8 cellular contexts compared by ENCODE assay signal in the genomic region with DNA sequence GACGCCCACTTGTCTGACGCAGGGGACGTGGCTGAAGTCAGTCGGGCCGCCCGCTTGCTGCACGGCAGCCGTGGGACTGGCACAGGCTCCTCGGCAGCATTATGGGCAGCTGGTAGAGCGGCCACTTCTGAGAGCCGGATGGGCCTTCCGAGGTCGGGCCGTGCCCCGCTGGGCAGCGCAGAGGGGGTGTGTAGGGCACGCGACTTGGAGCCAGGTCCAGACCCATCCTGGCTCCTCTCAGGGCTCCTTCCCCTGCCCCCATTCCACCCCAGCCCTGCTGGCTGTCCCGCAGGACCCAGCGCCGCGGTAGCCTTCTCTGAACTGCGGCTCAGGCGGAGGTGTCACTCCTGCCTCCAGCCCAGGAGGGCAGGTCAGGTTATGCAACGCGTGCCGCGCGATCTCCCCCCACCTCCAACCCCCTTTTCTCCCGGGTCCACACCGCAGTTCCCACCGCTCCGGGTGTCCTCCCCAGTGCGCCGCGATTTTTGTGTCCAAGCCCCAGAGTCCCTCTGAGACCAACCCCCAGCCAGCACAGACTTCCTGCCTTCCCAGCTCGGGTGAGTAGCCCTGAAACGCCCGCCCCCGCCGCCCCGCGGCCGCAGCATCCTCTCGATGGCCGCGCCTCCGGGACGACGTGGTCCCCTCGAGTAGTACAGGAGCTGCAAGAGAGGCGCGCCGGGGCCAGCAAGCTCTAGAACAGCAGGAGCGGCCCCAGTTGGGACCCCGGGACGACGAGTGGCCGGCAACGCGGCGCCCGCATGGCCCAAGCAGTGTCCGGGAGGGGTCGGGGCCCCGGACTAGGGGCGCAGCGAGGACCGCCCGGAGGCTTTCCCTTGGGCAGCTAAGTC. TPM values are rescaled to one million over a fixed set of nuclear protein-coding genes. Genes with fewer than 3 reads are reported as not detected.
A peak's percentile ranks its signal among the peaks of the same experiment; 100 is the strongest.
DNase-seq lines count a peak whose midpoint lies in the region; ATAC-seq and TF ChIP-seq lines count a peak whose summit lies in the region.

No MANE protein-coding gene starts in this region.

- H3K4me1 ChIP-seq in endodermal cell (ENCODE audit: control insufficient read depth, insufficient read depth, low read length): no peaks in the 10 kb centered on the region

- H3K9ac ChIP-seq in endodermal cell (ENCODE audit: extremely low read depth, low read length, poor library complexity, severe bottlenecking): peak overlapping the region; percentile 15

- intact Hi-C loops in activated CD4-positive, alpha-beta memory T cell treated with anti-CD3 and anti-CD28 coated beads for 36 hours (cut with micrococcal nuclease): loop anchor here (1.0 to 2.0 kb wide), 2 partner anchors 42 to 101 kb away; partner anchors contain the start of genes CAPRIN2 and IPO8

- DNase-seq in GM10266 (ENCODE audit: extremely low spot score) (peak; percentile 62), GOT3 (lab: John Stamatoyannopoulos, UW) (peak; percentile 56), M059J (ENCODE audit: low read depth) (peak; percentile 89), endodermal cell (peak; percentile 96), mesothelial cell of epicardium (ENCODE audit: low spot score in 2 of 2, unreplicated experiment in 2 of 2) (peak in 1 of 2 experiments; percentile 69), NCI-H446 treated with DMSO at 0.1 percent for 48 hours (lab: John Stamatoyannopoulos, UW) (no peak)
- peak; percentile 86 for DNase-seq in activated CD4-positive, alpha-beta memory T cell treated with anti-CD3 and anti-CD28 coated beads for 36 hours

- peaks cover 16% of the 10 kb centered on the region for H3K4me1 Mint-ChIP-seq in activated CD4-positive, alpha-beta memory T cell treated with anti-CD3 and anti-CD28 coated beads for 36 hours (ENCODE audit: low read depth)
- H3K4me1 Mint-ChIP-seq in endodermal cell (peaks cover 38% of the 10 kb centered on the region), mesothelial cell of epicardium (peaks cover 12% of the 10 kb centered on the region)
- H3K4me1 Mint-ChIP-seq in stimulated activated memory B cell treated with anti-CD40 and anti-IgM and Interleukin-4, amounts not matched to agents 10 μg/mL and 1 μg/mL and 100 μg/mL, for 72 hours: peaks cover 30% of the 10 kb centered on the region

- H3K9me3 ChIP-seq in endodermal cell (ENCODE audit: control insufficient read depth, low read length): peaks cover 9% of the 10 kb centered on the region

- no peaks in the 10 kb centered on the region for H3K27me3 ChIP-seq in endodermal cell (ENCODE audit: control insufficient read depth, insufficient read depth, low read length, poor library complexity, severe bottlenecking)

- peaks cover 4% of the 10 kb centered on the region for H3K36me3 ChIP-seq in endodermal cell (ENCODE audit: control insufficient read depth, insufficient read depth, low read length)

- peak; percentile 83 for ATAC-seq in stimulated activated memory B cell treated with anti-CD40 and anti-IgM and Interleukin-4, amounts not matched to agents 10 μg/mL and 1 μg/mL and 100 μg/mL, for 72 hours

- no peak overlapping the region for H3K27ac ChIP-seq in endodermal cell (ENCODE audit: low read depth, low read length)

- H3K36me3 Mint-ChIP-seq in activated CD4-positive, alpha-beta memory T cell treated with anti-CD3 and anti-CD28 coated beads for 36 hours: no peaks in the 10 kb centered on the region
- H3K36me3 Mint-ChIP-seq in endodermal cell (ENCODE audit: low read depth) (peaks cover 16% of the 10 kb centered on the region), mesothelial cell of epicardium (no peaks in the 10 kb centered on the region)
- no peaks in the 10 kb centered on the region for H3K36me3 Mint-ChIP-seq in stimulated activated memory B cell treated with anti-CD40 and anti-IgM and Interleukin-4, amounts not matched to agents 10 μg/mL and 1 μg/mL and 100 μg/mL, for 72 hours

- no peak overlapping the region for H3K27ac Mint-ChIP-seq in activated CD4-positive, alpha-beta memory T cell treated with anti-CD3 and anti-CD28 coated beads for 36 hours
- H3K27ac Mint-ChIP-seq in endodermal cell: peak overlapping the region; percentile 90
- H3K27ac Mint-ChIP-seq in mesothelial cell of epicardium: no peak overlapping the region
- no peak overlapping the region for H3K27ac Mint-ChIP-seq in stimulated activated memory B cell treated with anti-CD40 and anti-IgM and Interleukin-4, amounts not matched to agents 10 μg/mL and 1 μg/mL and 100 μg/mL, for 72 hours

- WGBS in endodermal cell (ENCODE audit: insufficient coverage in 1 of 2, insufficient read length in 1 of 2), 2 experiments: 1 to 3% methylated on average over 14 to 70 of the region's 70 CpGs

- no peaks in the 10 kb centered on the region for H3K9me3 Mint-ChIP-seq in activated CD4-positive, alpha-beta memory T cell treated with anti-CD3 and anti-CD28 coated beads for 36 hours
- H3K9me3 Mint-ChIP-seq in endodermal cell (peaks cover 11% of the 10 kb centered on the region), mesothelial cell of epicardium (no peaks in the 10 kb centered on the region)
- H3K9me3 Mint-ChIP-seq in stimulated activated memory B cell treated with anti-CD40 and anti-IgM and Interleukin-4, amounts not matched to agents 10 μg/mL and 1 μg/mL and 100 μg/mL, for 72 hours: no peaks in the 10 kb centered on the region

- TF ChIP-seq CTCF in GM10266 (IDR thresholded peaks at IDR 0.05; ENCODE audit: control insufficient read depth, insufficient read depth, low read depth, missing control alignments) (no peak), endodermal cell (conservative IDR thresholded peaks at IDR 0.05) (peak; percentile 56), mesothelial cell of epicardium (IDR thresholded peaks at IDR 0.05; ENCODE audit: unreplicated experiment) (no peak)

- peak overlapping the region; percentile 77 for H3K4me3 ChIP-seq in endodermal cell (ENCODE audit: low read length)

- CTCF ChIA-PET in activated CD4-positive, alpha-beta memory T cell treated with anti-CD3 and anti-CD28 coated beads for 36 hours (lab: Charles Lee): interaction anchor here (0.7 to 1.6 kb wide), 7 partner anchors 11 to 52 kb away, joined by 3 to 5 read pairs (median 3); no protein-coding TSS in a partner anchor

- POLR2A ChIA-PET in activated CD4-positive, alpha-beta memory T cell treated with anti-CD3 and anti-CD28 coated beads for 36 hours (lab: Charles Lee): interaction anchor here (0.7 to 1.4 kb wide), 2 partner anchors 41 to 106 kb away, joined by 3 to 4 read pairs; partner anchors contain the start of gene CAPRIN2

- H3K4me3 Mint-ChIP-seq in activated CD4-positive, alpha-beta memory T cell treated with anti-CD3 and anti-CD28 coated beads for 36 hours: peak overlapping the region; percentile 74
- H3K4me3 Mint-ChIP-seq in endodermal cell (peak overlapping the region; percentile 73), mesothelial cell of epicardium (peak overlapping the region; percentile 76)
- peak overlapping the region; percentile 74 for H3K4me3 Mint-ChIP-seq in stimulated activated memory B cell treated with anti-CD40 and anti-IgM and Interleukin-4, amounts not matched to agents 10 μg/mL and 1 μg/mL and 100 μg/mL, for 72 hours

- peaks cover 38% of the 10 kb centered on the region for H3K27me3 Mint-ChIP-seq in activated CD4-positive, alpha-beta memory T cell treated with anti-CD3 and anti-CD28 coated beads for 36 hours
- peaks cover 6% of the 10 kb centered on the region for H3K27me3 Mint-ChIP-seq in endodermal cell (ENCODE audit: insufficient read depth)
- H3K27me3 Mint-ChIP-seq in mesothelial cell of epicardium (ENCODE audit: low read depth): peaks cover 30% of the 10 kb centered on the region
- H3K27me3 Mint-ChIP-seq in stimulated activated memory B cell treated with anti-CD40 and anti-IgM and Interleukin-4, amounts not matched to agents 10 μg/mL and 1 μg/mL and 100 μg/mL, for 72 hours: peaks cover 60% of the 10 kb centered on the region

RNA-seq across cellular contexts. Expression of gene CAPRIN2, which starts 41.1 kb away (rescaled TPM):
- 11.5 and 22.2 TPM in 2 replicates for total RNA-seq in M059J (2014; rRNA removed; shearing (Covaris generic))
- total RNA-seq in activated CD4-positive, alpha-beta memory T cell treated with anti-CD3 and anti-CD28 coated beads for 36 hours: 10 to 100 TPM in 1 of 2 experiments, 1 to 10 TPM in 1; 10.0 to 11.5 TPM
- total RNA-seq in endodermal cell (100 to 1,000 TPM in 1 of 2 donors, 10 to 100 TPM in 1; 62.2 to 103 TPM), mesothelial cell of epicardium (40.5 to 41.8 TPM (median 41.4 TPM) in 3 replicates)
- polyA plus RNA-seq in endodermal cell (2013, experiment 1 of 2): 43.4 TPM
- 41.2 TPM for polyA plus RNA-seq in endodermal cell (2013, experiment 2 of 2)
